ENCODE assay signal across 9 cellular contexts in genomic region chr6:56109149-56109548, GRCh38.
"Had no signal": no experiment of that assay in that cellular context is flagged by ENCODE, and none has a peak within 500 bp of the region (broad histone marks: within the 10 kb centered on the region; RNA-seq: fewer than 3 reads in every experiment).

No MANE protein-coding gene starts in this region.

- H3K36me3 ChIP-seq: HAP-1 had no signal

- H3K4me3 ChIP-seq: GM23338, HAP-1 had no signal

- DNase-seq: GOT3, H7, H9, HCEC 1CT, HFFc6 had no signal

- H3K4me2 ChIP-seq: GM23338 had no signal

- FAIRE-seq: H1, H54 had no signal

- H3K4me1 ChIP-seq: HAP-1 had no signal

- H3K9me3 ChIP-seq: HAP-1 had no signal

- H2AFZ ChIP-seq: GM23338 had no signal
